ENCODE assay signal across 1 cellular context in the genomic region with DNA sequence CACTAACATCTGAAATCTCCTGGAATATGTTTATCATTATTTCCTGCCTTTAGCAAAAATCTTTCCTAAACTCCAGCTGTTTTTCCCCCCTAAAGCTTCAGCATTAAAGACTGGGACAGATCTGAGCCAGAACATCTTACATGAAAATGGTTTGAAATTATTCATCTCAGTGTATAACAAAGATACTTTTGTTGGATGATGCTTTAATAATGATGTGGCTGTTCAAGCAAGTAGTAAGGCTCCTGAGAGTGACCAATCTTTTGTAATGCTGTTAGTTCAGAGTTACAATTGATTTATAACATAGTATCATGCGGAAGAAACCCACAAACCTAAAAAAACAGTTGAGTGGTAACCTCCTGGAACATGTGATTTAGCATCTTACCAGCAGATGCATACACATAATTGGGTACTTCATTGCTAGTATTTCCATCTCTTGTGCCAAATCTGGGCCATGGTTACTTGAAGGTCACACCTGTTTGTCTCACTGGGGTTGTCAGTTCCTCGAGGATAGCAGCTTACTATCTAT.
TF ChIP-seq lines count a peak whose summit lies in the region.

No MANE protein-coding gene starts in this region.

TF ChIP-seq in A549, 52 proteins besides CTCF, POLR2A, EP300 and RAD21:
- TF ChIP-seq KDM5A (IDR thresholded peaks at IDR 0.05) (no peak), HDAC2 (IDR thresholded peaks at IDR 0.05) (no peak), BHLHE40 (IDR thresholded peaks at IDR 0.05; ENCODE audit: low read depth, low read length) (no peak), HOXB13 (CRISPR knock-in tag; IDR thresholded peaks at IDR 0.05; ENCODE audit: low read depth) (no peak), ZC3H11A (IDR thresholded peaks at IDR 0.05) (no peak), NR3C1 (IDR thresholded peaks at IDR 0.05) (no peak), ZNF302 (CRISPR knock-in tag; IDR thresholded peaks at IDR 0.05) (no peak), MAFK (IDR thresholded peaks at IDR 0.05; ENCODE audit: partially characterized antibody) (no peak), GATA3 (IDR thresholded peaks at IDR 0.05; ENCODE audit: borderline replicate concordance) (no peak), RARB (CRISPR knock-in tag; IDR thresholded peaks at IDR 0.05) (no peak), MAZ (IDR thresholded peaks at IDR 0.05; ENCODE audit: borderline replicate concordance, low read depth, low read length) (no peak), RCOR1 (IDR thresholded peaks at IDR 0.05; ENCODE audit: low read depth, low read length) (no peak), KDM1A (IDR thresholded peaks at IDR 0.05; ENCODE audit: low read depth) (no peak), HMGXB4 (CRISPR knock-in tag; IDR thresholded peaks at IDR 0.05; ENCODE audit: borderline replicate concordance) (no peak), REST (IDR thresholded peaks at IDR 0.05) (no peak), PBX3 (IDR thresholded peaks at IDR 0.05) (no peak), ESRRA (IDR thresholded peaks at IDR 0.05; ENCODE audit: borderline replicate concordance, low read length) (no peak)
- TF ChIP-seq, protein P1, sequence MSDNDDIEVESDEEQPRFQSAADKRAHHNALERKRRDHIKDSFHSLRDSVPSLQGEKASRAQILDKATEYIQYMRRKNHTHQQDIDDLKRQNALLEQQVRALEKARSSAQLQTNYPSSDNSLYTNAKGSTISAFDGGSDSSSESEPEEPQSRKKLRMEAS (IDR thresholded peaks at IDR 0.05): no peak
- TF ChIP-seq, protein P2, sequence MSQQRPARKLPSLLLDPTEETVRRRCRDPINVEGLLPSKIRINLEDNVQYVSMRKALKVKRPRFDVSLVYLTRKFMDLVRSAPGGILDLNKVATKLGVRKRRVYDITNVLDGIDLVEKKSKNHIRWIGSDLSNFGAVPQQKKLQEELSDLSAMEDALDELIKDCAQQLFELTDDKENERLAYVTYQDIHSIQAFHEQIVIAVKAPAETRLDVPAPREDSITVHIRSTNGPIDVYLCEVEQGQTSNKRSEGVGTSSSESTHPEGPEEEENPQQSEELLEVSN (IDR thresholded peaks at IDR 0.05; ENCODE audit: borderline replicate concordance, low read depth): no peak
